15 cellular contexts compared by ENCODE assay signal in genomic region chrX:13936804-13937203, GRCh38.
A peak's percentile ranks its signal among the peaks of the same experiment; 100 is the strongest.
DNase-seq lines count a peak whose midpoint lies in the region; ATAC-seq and TF ChIP-seq lines count a peak whose summit lies in the region.
"Had no signal": no experiment of that assay in that cellular context is flagged by ENCODE, and none has a peak within 500 bp of the region (broad histone marks: within the 10 kb centered on the region; RNA-seq: fewer than 3 reads in every experiment).

No MANE protein-coding gene starts in this region.

- peaks cover 67% of the 10 kb centered on the region for H3K4me1 Mint-ChIP-seq in WTC11

- no peak overlapping the region for H2AFZ ChIP-seq in neuron (ENCODE audit: low read depth, low read length)

- no peaks in the 10 kb centered on the region for H3K9me3 Mint-ChIP-seq in WTC11
- H3K9me3 Mint-ChIP-seq: HFFc6 had no signal

- no peaks in the 10 kb centered on the region for H3K36me3 ChIP-seq in ES-I3 (ENCODE audit: insufficient read depth, low read length)
- peaks cover 24% of the 10 kb centered on the region for H3K36me3 ChIP-seq in neuron (ENCODE audit: insufficient read depth, low read length)
- H3K36me3 ChIP-seq: neutrophil, right atrium auricular region had no signal

- H3K9me3 ChIP-seq in ES-I3 (ENCODE audit: control insufficient read depth, insufficient read depth, low read length): no peaks in the 10 kb centered on the region
- H3K9me3 ChIP-seq in neuron (ENCODE audit: low read length): no peaks in the 10 kb centered on the region
- H3K9me3 ChIP-seq: neutrophil, right atrium auricular region had no signal

- CTCF ChIA-PET in WTC11 (lab: Charles Lee): no interaction called here

- TF ChIP-seq CTCF in WTC11 (IDR thresholded peaks at IDR 0.05) (no peak), GM20000 (IDR thresholded peaks at IDR 0.05; ENCODE audit: extremely low read depth, missing control alignments) (no peak)

- peaks cover 61% of the 10 kb centered on the region for H3K4me1 ChIP-seq in ES-I3 (ENCODE audit: insufficient read depth, low read length)
- H3K4me1 ChIP-seq in neuron (ENCODE audit: insufficient read depth, low read length): peaks cover 32% of the 10 kb centered on the region

- H3K9ac ChIP-seq in ES-I3 (ENCODE audit: low read depth, low read length): peak overlapping the region; percentile 88; the same call in 1 of the 2 replicates

- H3K36me3 Mint-ChIP-seq in WTC11: peaks cover 11% of the 10 kb centered on the region; the same call in 1 of the 2 replicates

- peak overlapping the region; percentile 82 for H3K4me3 Mint-ChIP-seq in WTC11

- no peak for ATAC-seq in WTC11
- no peak for ATAC-seq in HG02885 (IDR thresholded peaks at IDR 0.05; ENCODE audit: poor library complexity, unreplicated experiment)
- ATAC-seq: activated CD4-positive, CD25-positive, alpha-beta regulatory T cell treated with anti-CD3 and anti-CD28 coated beads, Interleukin-2, amount 50 U/mL, for 24 hours had no signal

- peak overlapping the region; percentile 97 for H3K27ac Mint-ChIP-seq in WTC11
- H3K27ac Mint-ChIP-seq: HFFc6 had no signal

- no peaks in the 10 kb centered on the region for H3K27me3 ChIP-seq in neuron (ENCODE audit: insufficient read depth, low read length)

- POLR2A ChIA-PET in WTC11 (lab: Charles Lee): no interaction called here

- H3K4me3 ChIP-seq in iPS-11a (ENCODE audit: low read depth, low read length) (peak overlapping the region; percentile 60), neuron (ENCODE audit: low read length) (peak overlapping the region; percentile 65)
- H3K4me3 ChIP-seq: lung had no signal

- H3K27me3 Mint-ChIP-seq in WTC11 (ENCODE audit: low read depth): no peaks in the 10 kb centered on the region

- DNase-seq in WTC11 (ENCODE audit: low spot score): no peak
- no peak for DNase-seq in NCI-H510A (lab: John Stamatoyannopoulos, UW)
- no peak for DNase-seq in GM20000 (ENCODE audit: low spot score)
- DNase-seq in stimulated activated CD4-positive, alpha-beta T cell treated with anti-CD3 and anti-CD28 coated beads, Interleukin-4, amount 100 ng/mL, for 24 hours: no peak
- DNase-seq: NCI-H2081 treated with DMSO at 0.1 percent for 48 hours, NCI-H526 treated with DMSO at 0.1 percent for 48 hours had no signal

TF ChIP-seq in WTC11, 78 proteins besides CTCF, POLR2A, EP300 and RAD21:
- TF ChIP-seq NR2C2 (CRISPR knock-in tag; IDR thresholded peaks at IDR 0.05) (no peak), TEAD4 (CRISPR knock-in tag; IDR thresholded peaks at IDR 0.05) (no peak), ATF3 (CRISPR knock-in tag; conservative IDR thresholded peaks at IDR 0.05) (no peak), CREM (CRISPR knock-in tag; IDR thresholded peaks at IDR 0.05) (no peak), TCF7 (CRISPR knock-in tag; IDR thresholded peaks at IDR 0.05; ENCODE audit: low read depth) (no peak), FOXP4 (CRISPR knock-in tag; IDR thresholded peaks at IDR 0.05) (no peak), JUN (CRISPR knock-in tag; IDR thresholded peaks at IDR 0.05) (no peak), E2F1 (CRISPR knock-in tag; IDR thresholded peaks at IDR 0.05) (no peak), SP1 (CRISPR knock-in tag; conservative IDR thresholded peaks at IDR 0.05) (no peak), ZNF532 (CRISPR knock-in tag; IDR thresholded peaks at IDR 0.05; ENCODE audit: borderline replicate concordance) (no peak), ZMAT4 (CRISPR knock-in tag; IDR thresholded peaks at IDR 0.05) (no peak), ZNF512 (CRISPR knock-in tag; IDR thresholded peaks at IDR 0.05; ENCODE audit: borderline replicate concordance) (no peak)
TF ChIP-seq in WTC11: peak in this region for 0.
